ENCODE assay signal across 8 cellular contexts in genomic region chr6:148464319-148465010, GRCh38.
A peak's percentile ranks its signal among the peaks of the same experiment; 100 is the strongest.
DNase-seq lines count a peak whose midpoint lies in the region; ATAC-seq lines count a peak whose summit lies in the region.

No MANE protein-coding gene starts in this region.

- H2AK5ac ChIP-seq in mesendoderm (ENCODE audit: low read length): no peak overlapping the region

- no peaks in the 10 kb centered on the region for H3K79me2 ChIP-seq in mesendoderm (ENCODE audit: control insufficient read depth, insufficient read depth, low read length)

- H3K79me1 ChIP-seq in mesendoderm (ENCODE audit: low read length): no peaks in the 10 kb centered on the region

- ATAC-seq in GM18861 (IDR thresholded peaks at IDR 0.05; ENCODE audit: unreplicated experiment): peak; percentile 89
- ATAC-seq in HG03135 (IDR thresholded peaks at IDR 0.05; ENCODE audit: unreplicated experiment): peak; percentile 83
- ATAC-seq in effector memory CD8-positive, alpha-beta T cell (replicated peaks): peak; percentile 50
- ATAC-seq in stimulated activated effector memory CD8-positive, alpha-beta T cell treated with anti-CD3 and anti-CD28 coated beads, Interleukin-12 subunit alpha, Interleukin-12 subunit beta, amount 100 ng/mL, for 72 hours: peak; percentile 62

- no peaks in the 10 kb centered on the region for H3K4me1 Mint-ChIP-seq in effector memory CD8-positive, alpha-beta T cell (ENCODE audit: low read depth in 2 of 2)
- no peaks in the 10 kb centered on the region for H3K4me1 Mint-ChIP-seq in stimulated activated effector memory CD8-positive, alpha-beta T cell treated with anti-CD3 and anti-CD28 coated beads, Interleukin-12 subunit alpha, Interleukin-12 subunit beta, amount 100 ng/mL, for 72 hours

- H3K27me3 Mint-ChIP-seq in effector memory CD8-positive, alpha-beta T cell: peaks cover 35 to 37% of the 10 kb centered on the region in 2 donors

- H3K9me3 Mint-ChIP-seq in effector memory CD8-positive, alpha-beta T cell: no peaks in the 10 kb centered on the region
- no peaks in the 10 kb centered on the region for H3K9me3 Mint-ChIP-seq in stimulated activated effector memory CD8-positive, alpha-beta T cell treated with anti-CD3 and anti-CD28 coated beads, Interleukin-12 subunit alpha, Interleukin-12 subunit beta, amount 100 ng/mL, for 72 hours

- no peaks in the 10 kb centered on the region for H3K36me3 ChIP-seq in mesendoderm (ENCODE audit: control insufficient read depth, insufficient read depth, low read length)

- WGBS in mesendoderm (ENCODE audit: extremely low coverage, insufficient coverage, low lambda C conversion rate): no CpG with 5 or more reads among the region's 5 CpGs

- no peak overlapping the region for H2BK5ac ChIP-seq in mesendoderm (ENCODE audit: low read length)

- H3K9ac ChIP-seq in mesendoderm (ENCODE audit: low read length): no peak overlapping the region

- H3K56ac ChIP-seq in mesendoderm (ENCODE audit: low read length): peak overlapping the region; percentile 34

- H3K4me3 ChIP-seq in mesendoderm (ENCODE audit: low read length): no peak overlapping the region

- H3K27ac Mint-ChIP-seq in effector memory CD8-positive, alpha-beta T cell: no peak overlapping the region
- H3K27ac Mint-ChIP-seq in stimulated activated effector memory CD8-positive, alpha-beta T cell treated with anti-CD3 and anti-CD28 coated beads, Interleukin-12 subunit alpha, Interleukin-12 subunit beta, amount 100 ng/mL, for 72 hours: peak overlapping the region; percentile 23

- peaks cover 3% of the 10 kb centered on the region for H3K4me1 ChIP-seq in mesendoderm (ENCODE audit: control insufficient read depth, low read depth, low read length)

- no peak overlapping the region for H2BK120ac ChIP-seq in mesendoderm (ENCODE audit: low read depth, low read length)

- H4K5ac ChIP-seq in mesendoderm (ENCODE audit: low read length): no peak overlapping the region

- H3K4ac ChIP-seq in mesendoderm (ENCODE audit: low read depth, low read length): no peak overlapping the region

- DNase-seq in AML-193 (lab: John Stamatoyannopoulos, UW): peak; percentile 45 to 51
- peak; percentile 22 for DNase-seq in NCI-H345 (lab: John Stamatoyannopoulos, UW)
- DNase-seq in activated CD4-positive, alpha-beta T cell treated with anti-CD3 and anti-CD28 coated beads, Interleukin-2, amount 50 U/mL, for 1 hour: peak; percentile 44
- DNase-seq in effector memory CD8-positive, alpha-beta T cell: peak; percentile 37 to 45 (median 43)
- DNase-seq in mesendoderm: peak; percentile 70
- DNase-seq in stimulated activated effector memory CD8-positive, alpha-beta T cell treated with anti-CD3 and anti-CD28 coated beads, Interleukin-12 subunit alpha, Interleukin-12 subunit beta, amount 100 ng/mL, for 72 hours (ENCODE audit: low spot score in 2 of 2): peak; percentile 51 to 79

- H2BK15ac ChIP-seq in mesendoderm (replicated peaks; ENCODE audit: low read depth): no peak overlapping the region

- H3K27ac ChIP-seq in mesendoderm (ENCODE audit: low read depth, low read length): no peak overlapping the region

- H3K4me3 Mint-ChIP-seq in effector memory CD8-positive, alpha-beta T cell: no peak overlapping the region
- no peak overlapping the region for H3K4me3 Mint-ChIP-seq in stimulated activated effector memory CD8-positive, alpha-beta T cell treated with anti-CD3 and anti-CD28 coated beads, Interleukin-12 subunit alpha, Interleukin-12 subunit beta, amount 100 ng/mL, for 72 hours

- H3K4me2 ChIP-seq in mesendoderm (ENCODE audit: low read length): no peak overlapping the region

- H4K8ac ChIP-seq in mesendoderm (ENCODE audit: low read depth, low read length): no peak overlapping the region

- no peak overlapping the region for H3K18ac ChIP-seq in mesendoderm (ENCODE audit: low read length)

- H3K36me3 Mint-ChIP-seq in effector memory CD8-positive, alpha-beta T cell (ENCODE audit: insufficient read depth): no peaks in the 10 kb centered on the region
- H3K36me3 Mint-ChIP-seq in stimulated activated effector memory CD8-positive, alpha-beta T cell treated with anti-CD3 and anti-CD28 coated beads, Interleukin-12 subunit alpha, Interleukin-12 subunit beta, amount 100 ng/mL, for 72 hours: no peaks in the 10 kb centered on the region

- no peaks in the 10 kb centered on the region for H3K27me3 ChIP-seq in mesendoderm (ENCODE audit: insufficient read depth, low read length, poor library complexity)

- H3K23ac ChIP-seq in mesendoderm (ENCODE audit: low read length): no peak overlapping the region
